In genomic region chr22:37676691-37677627, GRCh38 we compare ENCODE assay signal across 1 cellular context.
TF ChIP-seq lines count a peak whose summit lies in the region.

No MANE protein-coding gene starts in this region.

TF ChIP-seq in HepG2, 621 proteins besides CTCF, POLR2A, EP300 and RAD21 (continued from another document and continues in another):
- no peak for TF ChIP-seq DMTF1 (CRISPR knock-in tag; IDR thresholded peaks at IDR 0.05)
- TF ChIP-seq CREB1 (IDR thresholded peaks at IDR 0.05) = peak; percentile 55; the same call in 1 of the 2 replicates
- no peak for TF ChIP-seq CREB1 (CRISPR knock-in tag; IDR thresholded peaks at IDR 0.05)
- peak; percentile 21; the same call in 1 of the 2 replicates for TF ChIP-seq ELF3 (CRISPR knock-in tag; IDR thresholded peaks at IDR 0.05)
- no peak; the same call in 1 of the 2 replicates for TF ChIP-seq ZNF441 (CRISPR knock-in tag; IDR thresholded peaks at IDR 0.05; ENCODE audit: borderline replicate concordance)
- 0 out of 2 replicates have a peak, but pooled peaks have one; percentile 10 for TF ChIP-seq ZNF639 (CRISPR knock-in tag; conservative IDR thresholded peaks at IDR 0.05)
- no peak for TF ChIP-seq ZNF282 (IDR thresholded peaks at IDR 0.05; ENCODE audit: partially characterized antibody)
- TF ChIP-seq NR3C1 (CRISPR knock-in tag; IDR thresholded peaks at IDR 0.05) = no peak
- TF ChIP-seq SAP130 (CRISPR knock-in tag; IDR thresholded peaks at IDR 0.05; ENCODE audit: low read depth) = peak; percentile 81
- TF ChIP-seq MED1 (CRISPR knock-in tag; IDR thresholded peaks at IDR 0.05) = 0 out of 2 replicates have a peak, but pooled peaks have one; percentile 9
- no peak for TF ChIP-seq REXO4 (CRISPR knock-in tag; IDR thresholded peaks at IDR 0.05; ENCODE audit: borderline replicate concordance)
- TF ChIP-seq ZIK1 (CRISPR knock-in tag; IDR thresholded peaks at IDR 0.05; ENCODE audit: borderline replicate concordance, low read depth) = no peak
- TF ChIP-seq ZNF629 (CRISPR knock-in tag; conservative IDR thresholded peaks at IDR 0.05) = 0 out of 2 replicates have a peak, but pooled peaks have one; percentile 21
- no peak for TF ChIP-seq ZNF883 (CRISPR knock-in tag; IDR thresholded peaks at IDR 0.05; ENCODE audit: not compliant biosample characterization)
- no peak for TF ChIP-seq CEBPB (IDR thresholded peaks at IDR 0.05; ENCODE audit: borderline replicate concordance, low read depth, low read length)
- TF ChIP-seq HNF4G (IDR thresholded peaks at IDR 0.05; ENCODE audit: borderline replicate concordance, low read depth, low read length) = no peak
- TF ChIP-seq HNF4G (CRISPR knock-in tag; IDR thresholded peaks at IDR 0.05; ENCODE audit: borderline replicate concordance, low read depth) = no peak
- peak; percentile 69; the same call in 1 of the 2 replicates for TF ChIP-seq TBX2 (CRISPR knock-in tag; IDR thresholded peaks at IDR 0.05; ENCODE audit: borderline replicate concordance)
- TF ChIP-seq MAFG (CRISPR knock-in tag; IDR thresholded peaks at IDR 0.05) = no peak
- TF ChIP-seq FIP1L1 (IDR thresholded peaks at IDR 0.05; ENCODE audit: borderline replicate concordance, insufficient read depth, low read depth, low read length) = no peak
- peak; percentile 43; the same call in 1 of the 2 replicates for TF ChIP-seq UBTF (CRISPR knock-in tag; IDR thresholded peaks at IDR 0.05)
- TF ChIP-seq ZNF292 (CRISPR knock-in tag; IDR thresholded peaks at IDR 0.05; ENCODE audit: borderline replicate concordance, low read depth) = 0 out of 2 replicates have a peak, but pooled peaks have one; percentile 31
- TF ChIP-seq ZSCAN25 (CRISPR knock-in tag; IDR thresholded peaks at IDR 0.05) = no peak
- 0 out of 2 replicates have a peak, but pooled peaks have one; percentile 9 for TF ChIP-seq TFE3 (CRISPR knock-in tag; IDR thresholded peaks at IDR 0.05)
- no peak for TF ChIP-seq LBX2 (CRISPR knock-in tag; IDR thresholded peaks at IDR 0.05; ENCODE audit: borderline replicate concordance)
- TF ChIP-seq REL (CRISPR knock-in tag; conservative IDR thresholded peaks at IDR 0.05) = no peak
- no peak for TF ChIP-seq ZNF318 (CRISPR knock-in tag; IDR thresholded peaks at IDR 0.05)
- TF ChIP-seq BHLHE40 (IDR thresholded peaks at IDR 0.05; ENCODE audit: low read length) = no peak
- no peak for TF ChIP-seq ZFP90 (CRISPR knock-in tag; IDR thresholded peaks at IDR 0.05; ENCODE audit: borderline replicate concordance)
- no peak for TF ChIP-seq ATF1 (CRISPR knock-in tag; IDR thresholded peaks at IDR 0.05)
- 0 out of 2 replicates have a peak, but pooled peaks have one; percentile 22 for TF ChIP-seq NCOA2 (CRISPR knock-in tag; IDR thresholded peaks at IDR 0.05)
- peak; percentile 16; the same call in 1 of the 2 replicates for TF ChIP-seq ZNF770 (CRISPR knock-in tag; IDR thresholded peaks at IDR 0.05)
- no peak for TF ChIP-seq TBL1XR1 (IDR thresholded peaks at IDR 0.05; ENCODE audit: borderline replicate concordance, low read length, partially characterized antibody)
- TF ChIP-seq NPAS2 (CRISPR knock-in tag; IDR thresholded peaks at IDR 0.05; ENCODE audit: borderline replicate concordance) = no peak
- TF ChIP-seq ZNF121 (CRISPR knock-in tag; IDR thresholded peaks at IDR 0.05) = no peak
- no peak for TF ChIP-seq CBX2 (IDR thresholded peaks at IDR 0.05; ENCODE audit: low read depth, low read length)
- TF ChIP-seq CBX2 (CRISPR knock-in tag; IDR thresholded peaks at IDR 0.05; ENCODE audit: low read depth) = no peak
- peak; percentile 32; the same call in 1 of the 2 replicates for TF ChIP-seq KLF11 (CRISPR knock-in tag; IDR thresholded peaks at IDR 0.05)
- no peak for TF ChIP-seq MTF1 (CRISPR knock-in tag; IDR thresholded peaks at IDR 0.05)
- TF ChIP-seq ZNF652 (CRISPR knock-in tag; IDR thresholded peaks at IDR 0.05; ENCODE audit: borderline replicate concordance, low read depth) = peak; percentile 93
- TF ChIP-seq SNRNP70 (IDR thresholded peaks at IDR 0.05; ENCODE audit: low read depth, low read length) = no peak
- TF ChIP-seq HOXA3 (CRISPR knock-in tag; IDR thresholded peaks at IDR 0.05) = no peak
- no peak for TF ChIP-seq ZNF841 (CRISPR knock-in tag; IDR thresholded peaks at IDR 0.05; ENCODE audit: borderline replicate concordance)
- TF ChIP-seq SIN3A (IDR thresholded peaks at IDR 0.05; ENCODE audit: borderline replicate concordance, low read depth, low read length) = peak; percentile 68; the same call in 1 of the 2 replicates
- no peak for TF ChIP-seq ZSCAN31 (CRISPR knock-in tag; IDR thresholded peaks at IDR 0.05; ENCODE audit: low read depth)
- peak; percentile 81 for TF ChIP-seq ZNF746 (CRISPR knock-in tag; IDR thresholded peaks at IDR 0.05)
- TF ChIP-seq KDM5B (CRISPR knock-in tag; IDR thresholded peaks at IDR 0.05; ENCODE audit: borderline replicate concordance) = 0 out of 2 replicates have a peak, but pooled peaks have one; percentile 61
- TF ChIP-seq PITX1 (CRISPR knock-in tag; IDR thresholded peaks at IDR 0.05) = 0 out of 2 replicates have a peak, but pooled peaks have one; percentile 26
